In genomic region chr5:126972062-126972895, GRCh38 we compare ENCODE assay signal across 8 cellular contexts. TPM values are rescaled to one million over a fixed set of nuclear protein-coding genes. Genes with fewer than 3 reads are reported as not detected.
DNase-seq lines count a peak whose midpoint lies in the region; ATAC-seq, FAIRE-seq and TF ChIP-seq lines count a peak whose summit lies in the region.

No MANE protein-coding gene starts in this region.

- dilution Hi-C loops in endothelial cell of umbilical vein (cut with MboI; ENCODE audit: extremely low pct_ligation_motif_present, low sequenced_read_pairs) = no loop called here

- CTCF ChIA-PET in endothelial cell of umbilical vein (lab: Charles Lee) = interaction anchor here (1.0 to 1.5 kb wide), 5 partner anchors 9 to 161 kb away, joined by 3 to 5 read pairs (median 3); no protein-coding TSS in a partner anchor

- DNase-seq in SIG-M5 (lab: John Stamatoyannopoulos, UW) (peak; percentile 50), endothelial cell of umbilical vein (ENCODE audit: low read depth, low spot score) (peak; percentile 42), NCI-H146 treated with DMSO at 0.1 percent for 48 hours (lab: John Stamatoyannopoulos, UW; ENCODE audit: unreplicated experiment) (no peak), NCI-H1092 (lab: John Stamatoyannopoulos, UW) (no peak), testis (no peak)

- no peak for FAIRE-seq in endothelial cell of umbilical vein (lab: Jason Lieb, UNC)

- H3K9ac ChIP-seq in BLaER1 treated with 17β-estradiol and CSF1 and Interleukin-3, amounts not matched to agents 10 nM and 100 nM = peak overlapping the region; percentile 13 to 81 (median 75); a peak in 21 of 22 replicates
- no peak overlapping the region for H3K9ac ChIP-seq in endothelial cell of umbilical vein (replicated peaks; ENCODE audit: extremely low read depth, insufficient read depth, low read length)

- BruUV-seq in endothelial cell of umbilical vein (replicated peaks; lab: Mats Ljungman, UMichigan) = no TSS peak

- TF ChIP-seq CTCF in endothelial cell of umbilical vein (IDR thresholded peaks at IDR 0.05; ENCODE audit: extremely low read depth in 1 of 2, insufficient read depth in 1 of 2, low read depth in 1 of 2, low read length in 2 of 2) (no peak), testis (IDR thresholded peaks at IDR 0.05) (no peak)

- peaks cover 59 to 100% (median 94%) of the 10 kb centered on the region in 10 experiments for H3K4me1 ChIP-seq in BLaER1 treated with 17β-estradiol and CSF1 and Interleukin-3, amounts not matched to agents 10 nM and 100 nM
- peaks cover 27% of the 10 kb centered on the region for H3K4me1 ChIP-seq in endothelial cell of umbilical vein (ENCODE audit: control insufficient read depth, extremely low read depth, insufficient read depth, low read length)
- H3K4me1 ChIP-seq in testis = no peaks in the 10 kb centered on the region

- POLR2A ChIA-PET in endothelial cell of umbilical vein (lab: Charles Lee) = no interaction called here

- no peaks in the 10 kb centered on the region for H3K27me3 ChIP-seq in BLaER1 treated with 17β-estradiol and CSF1 and Interleukin-3, amounts not matched to agents 10 nM and 100 nM
- no peaks in the 10 kb centered on the region for H3K27me3 ChIP-seq in endothelial cell of umbilical vein (ENCODE audit: control insufficient read depth in 2 of 2, insufficient read depth in 2 of 2, low read length in 2 of 2)
- no peaks in the 10 kb centered on the region for H3K27me3 ChIP-seq in testis

- intact Hi-C loops in endothelial cell of umbilical vein (cut with micrococcal nuclease) (loop anchor here (5.0 kb wide), 1 partner anchor 255 kb away; no protein-coding TSS in a partner anchor), testis (cut with DNase I; ENCODE audit: low total_unique reads) (no loop called here)

- peaks cover 0 to 14% (median 13%) of the 10 kb centered on the region in 11 experiments; a peak in 13 of 22 replicates for H3K9me3 ChIP-seq in BLaER1 treated with 17β-estradiol and CSF1 and Interleukin-3, amounts not matched to agents 10 nM and 100 nM (replicated peaks in 1 of 11)
- no peaks in the 10 kb centered on the region for H3K9me3 ChIP-seq in endothelial cell of umbilical vein (replicated peaks; ENCODE audit: control insufficient read depth, insufficient read depth, low read length)
- H3K9me3 ChIP-seq in testis = no peaks in the 10 kb centered on the region

- H3K4me3 ChIP-seq in BLaER1 treated with 17β-estradiol and CSF1 and Interleukin-3, amounts not matched to agents 10 nM and 100 nM = peak overlapping the region; percentile 9 to 63 (median 57); a peak in 17 of 20 replicates
- H3K4me3 ChIP-seq in endothelial cell of umbilical vein (replicated peaks in 1 of 3; ENCODE audit: insufficient read depth in 1 of 3, low read depth in 1 of 3, low read length in 3 of 3) (no peak overlapping the region), testis (no peak overlapping the region)

- peaks cover 49% of the 10 kb centered on the region for H3K79me2 ChIP-seq in endothelial cell of umbilical vein (ENCODE audit: control insufficient read depth, insufficient read depth, low read length)

- ATAC-seq in GM18907 (IDR thresholded peaks at IDR 0.05; ENCODE audit: unreplicated experiment) = peak; percentile 76
- peak; percentile 79 for ATAC-seq in HG03095 (IDR thresholded peaks at IDR 0.05; ENCODE audit: unreplicated experiment)

- no peaks in the 10 kb centered on the region for H3K9me1 ChIP-seq in endothelial cell of umbilical vein (replicated peaks; ENCODE audit: control insufficient read depth, extremely low read depth, insufficient read depth, low read length)

- H3K27ac ChIP-seq in BLaER1 treated with 17β-estradiol and CSF1 and Interleukin-3, amounts not matched to agents 10 nM and 100 nM = peak overlapping the region; percentile 9 to 95 (median 88); a peak in 21 of 22 replicates
- no peak overlapping the region for H3K27ac ChIP-seq in endothelial cell of umbilical vein (ENCODE audit: insufficient read depth, low read depth, low read length)
- H3K27ac ChIP-seq in testis = no peak overlapping the region

- H2AFZ ChIP-seq in endothelial cell of umbilical vein (ENCODE audit: low read depth, low read length) = no peak overlapping the region

- no peaks in the 10 kb centered on the region for H4K20me1 ChIP-seq in BLaER1 treated with 17β-estradiol and CSF1 and Interleukin-3, amounts not matched to agents 10 nM and 100 nM
- H4K20me1 ChIP-seq in endothelial cell of umbilical vein (replicated peaks; ENCODE audit: control insufficient read depth, extremely low read depth, insufficient read depth, low read length) = no peaks in the 10 kb centered on the region

- H3K36me3 ChIP-seq in BLaER1 treated with 17β-estradiol and CSF1 and Interleukin-3, amounts not matched to agents 10 nM and 100 nM = peaks cover 0 to 18% (median 0%) of the 10 kb centered on the region in 11 experiments; a peak in 3 of 22 replicates
- H3K36me3 ChIP-seq in endothelial cell of umbilical vein (ENCODE audit: control insufficient read depth in 2 of 2, extremely low read depth in 1 of 2, insufficient read depth in 2 of 2, low read length in 2 of 2) (no peaks in the 10 kb centered on the region), testis (ENCODE audit: low read depth, missing control alignments) (no peaks in the 10 kb centered on the region)

- peak overlapping the region; percentile 67 to 97 (median 85) for H3K4me2 ChIP-seq in BLaER1 treated with 17β-estradiol and CSF1 and Interleukin-3, amounts not matched to agents 10 nM and 100 nM
- peak overlapping the region; percentile 29 for H3K4me2 ChIP-seq in endothelial cell of umbilical vein (ENCODE audit: insufficient read depth, low read length)

- WGBS in testis, 2 donors = 56 to 67% methylated on average over 4 of the region's 4 CpGs

- TF ChIP-seq POLR2A in endothelial cell of umbilical vein (IDR thresholded peaks at IDR 0.05; ENCODE audit: low read depth, low read length) = no peak
- no peak for TF ChIP-seq POLR2A in testis (IDR thresholded peaks at IDR 0.05)

TF ChIP-seq in endothelial cell of umbilical vein, 7 proteins besides CTCF, POLR2A, EP300 and RAD21:
- TF ChIP-seq MYC (IDR thresholded peaks at IDR 0.05; ENCODE audit: low read depth, low read length) = no peak
- peak; percentile 27 for TF ChIP-seq GATA2 (IDR thresholded peaks at IDR 0.05; ENCODE audit: insufficient read depth, insufficient read length, low read depth, low read length)
- no peak for TF ChIP-seq MAX (IDR thresholded peaks at IDR 0.05; ENCODE audit: insufficient read depth, insufficient read length)

RNA-seq across cellular contexts. Expression of gene MARCHF3, which starts 58.1 kb away (rescaled TPM):
- total RNA-seq in endothelial cell of umbilical vein (31.7 and 31.9 TPM in 2 replicates), testis (10 to 100 TPM; 34.0 to 38.8 TPM)
- polyA plus RNA-seq in endothelial cell of umbilical vein (30.2 and 35.0 TPM in 2 replicates), testis (ENCODE audit: insufficient read depth, low read depth, low replicate concordance) (81.9 TPM)
- polyA plus RNA-seq in endothelial cell of umbilical vein (2011; cell fraction: cytosol; rRNA removed) = 20.0 and 24.6 TPM in 2 replicates
- polyA plus RNA-seq in endothelial cell of umbilical vein (2011; cell fraction: nucleus; rRNA removed) = 18.5 and 27.8 TPM in 2 replicates
- polyA plus RNA-seq in endothelial cell of umbilical vein (2012) = 30.3 and 43.9 TPM in 2 replicates
- 49.3 and 58.2 TPM in 2 replicates for polyA minus RNA-seq in endothelial cell of umbilical vein
- polyA minus RNA-seq in endothelial cell of umbilical vein (2011; cell fraction: cytosol; rRNA and poly(A)+ RNA removed) = 2.7 TPM
- polyA minus RNA-seq in endothelial cell of umbilical vein (2011; cell fraction: nucleus; rRNA and poly(A)+ RNA removed) = 49.4 and 51.2 TPM in 2 replicates

Comparison
In these comparisons a context has a peak if more than half of its experiments do, and no peak if none do; other contexts are left out.
1. H3K27ac ChIP-seq: peak in BLaER1 treated with 17β-estradiol and CSF1 and Interleukin-3, amounts not matched to agents 10 nM and 100 nM (11 of 11); none in endothelial cell of umbilical vein (single experiment) and testis (0 of 2).
2. H3K4me3 ChIP-seq: peak in BLaER1 treated with 17β-estradiol and CSF1 and Interleukin-3, amounts not matched to agents 10 nM and 100 nM (10 of 10); none in endothelial cell of umbilical vein (0 of 3) and testis (0 of 2).
3. DNase-seq: peak in SIG-M5 (single experiment) and endothelial cell of umbilical vein (single experiment); none in NCI-H146 treated with DMSO at 0.1 percent for 48 hours (single experiment), NCI-H1092 (single experiment) and testis (single experiment).